In the genomic region with DNA sequence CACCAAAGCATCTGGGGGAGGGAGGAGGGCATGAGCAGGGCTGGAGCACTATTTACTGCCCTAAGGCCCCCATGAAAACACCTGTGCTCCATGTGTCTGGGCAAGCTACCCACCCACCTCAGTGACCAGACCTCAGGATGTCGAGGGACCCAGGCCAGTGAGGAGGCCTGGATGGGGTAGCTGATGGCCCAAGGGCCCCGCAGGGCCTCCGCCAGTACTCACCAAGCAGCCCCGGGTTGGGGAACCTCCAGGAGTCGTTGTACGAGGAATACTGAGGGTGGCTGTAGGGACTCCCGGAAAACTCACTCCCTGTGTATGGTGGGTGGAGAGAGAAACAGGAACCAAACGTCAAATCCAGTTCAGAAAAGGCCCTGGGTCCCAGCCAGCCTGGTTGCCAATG, we compare ENCODE assay signal across 21 cellular contexts.
DNase-seq lines count a peak whose midpoint lies in the region; ATAC-seq and TF ChIP-seq lines count a peak whose summit lies in the region.
"Had no signal": no experiment of that assay in that cellular context is flagged by ENCODE, and none has a peak within 500 bp of the region (broad histone marks: within the 10 kb centered on the region; RNA-seq: fewer than 3 reads in every experiment).

No MANE protein-coding gene starts in this region.

- ATAC-seq in Right ventricle myocardium inferior: no peak
- ATAC-seq in heart right ventricle: no peak
- ATAC-seq in activated B cell treated with CpG ODN at 0.5 μM for 24 hours (ENCODE audit: low read depth): no peak
- ATAC-seq in stimulated activated naive B cell treated with anti-CD40 and anti-IgM and Interleukin-4, amounts not matched to agents 10 μg/mL and 1 μg/mL and 100 μg/mL, for 72 hours (replicated peaks): no peak
- no peak for ATAC-seq in HG02642 (IDR thresholded peaks at IDR 0.05; ENCODE audit: poor library complexity, unreplicated experiment)
- ATAC-seq: A549 had no signal

- H3K4me1 Mint-ChIP-seq in activated B cell treated with CpG ODN at 0.5 μM for 24 hours: peaks cover 2% of the 10 kb centered on the region
- H3K4me1 Mint-ChIP-seq in neural crest cell: peaks cover 9% of the 10 kb centered on the region
- peaks cover 14 to 34% of the 10 kb centered on the region in 2 donors for H3K4me1 Mint-ChIP-seq in stimulated activated naive B cell treated with anti-CD40 and anti-IgM and Interleukin-4, amounts not matched to agents 10 μg/mL and 1 μg/mL and 100 μg/mL, for 72 hours
- H3K4me1 Mint-ChIP-seq: CD4-positive, alpha-beta memory T cell had no signal

- intact Hi-C loops in Right ventricle myocardium inferior (cut with DNase I): no loop called here
- intact Hi-C loops in heart right ventricle (cut with DNase I): loop anchor here in 1 of 10 donors (10.0 kb wide), 1 partner anchor 58 kb away; no protein-coding TSS in a partner anchor
- intact Hi-C loops in activated B cell treated with CpG ODN at 0.5 μM for 24 hours (cut with micrococcal nuclease): no loop called here

- CTCF ChIA-PET in activated B cell treated with CpG ODN at 0.5 μM for 24 hours (lab: Charles Lee): no interaction called here

- TF ChIP-seq CTCF in heart right ventricle (IDR thresholded peaks at IDR 0.05): no peak
- no peak for TF ChIP-seq CTCF in activated B cell treated with CpG ODN at 0.5 μM for 24 hours (IDR thresholded peaks at IDR 0.05)
- TF ChIP-seq CTCF in neural crest cell (conservative IDR thresholded peaks at IDR 0.05): no peak

- no peak overlapping the region for H3K27ac ChIP-seq in heart right ventricle
- H3K27ac ChIP-seq: A549 had no signal

- peaks cover 0 to 52% (median 28%) of the 10 kb centered on the region in 7 donors for H3K27me3 ChIP-seq in heart right ventricle

- H3K27me3 Mint-ChIP-seq in activated B cell treated with CpG ODN at 0.5 μM for 24 hours: no peaks in the 10 kb centered on the region
- H3K27me3 Mint-ChIP-seq in neural crest cell (ENCODE audit: low read depth): no peaks in the 10 kb centered on the region
- H3K27me3 Mint-ChIP-seq in stimulated activated naive B cell treated with anti-CD40 and anti-IgM and Interleukin-4, amounts not matched to agents 10 μg/mL and 1 μg/mL and 100 μg/mL, for 72 hours: no peaks in the 10 kb centered on the region

- H3K9me3 ChIP-seq in heart right ventricle: no peaks in the 10 kb centered on the region
- H3K9me3 ChIP-seq: A549, HAP-1 had no signal

- no peak overlapping the region for H3K4me3 Mint-ChIP-seq in activated B cell treated with CpG ODN at 0.5 μM for 24 hours
- H3K4me3 Mint-ChIP-seq in neural crest cell: no peak overlapping the region
- no peak overlapping the region for H3K4me3 Mint-ChIP-seq in stimulated activated naive B cell treated with anti-CD40 and anti-IgM and Interleukin-4, amounts not matched to agents 10 μg/mL and 1 μg/mL and 100 μg/mL, for 72 hours
- H3K4me3 Mint-ChIP-seq: CD4-positive, alpha-beta memory T cell; HFFc6 had no signal

- no peaks in the 10 kb centered on the region for H3K36me3 ChIP-seq in heart right ventricle
- H3K36me3 ChIP-seq: HAP-1 had no signal

- H3K4me1 ChIP-seq in heart right ventricle: no peaks in the 10 kb centered on the region
- H3K4me1 ChIP-seq: A549, HAP-1 had no signal

- DNase-seq in Right ventricle myocardium inferior (ENCODE audit: missing footprints): peak; percentile 14
- no peak for DNase-seq in heart right ventricle
- no peak for DNase-seq in activated B cell treated with CpG ODN at 0.5 μM for 24 hours
- DNase-seq in neural crest cell (ENCODE audit: low read depth, low spot score): no peak
- no peak for DNase-seq in stimulated activated naive B cell treated with anti-CD40 and anti-IgM and Interleukin-4, amounts not matched to agents 10 μg/mL and 1 μg/mL and 100 μg/mL, for 72 hours
- DNase-seq in stimulated activated CD4-positive, alpha-beta T cell treated with anti-CD3 and anti-CD28 coated beads, Interleukin-4, amount 100 ng/mL, for 24 hours: no peak
- DNase-seq: 8988T; ACHN; AML-193; C1 segment of cervical spinal cord; Calu3; CD4-positive, alpha-beta memory T cell; COR-L47; DMS53; DMS79 treated with DMSO at 0.1 percent for 48 hours; GF-D8; GOT3; HFFc6 had no signal

- H3K9me3 Mint-ChIP-seq in activated B cell treated with CpG ODN at 0.5 μM for 24 hours (no peaks in the 10 kb centered on the region), neural crest cell (no peaks in the 10 kb centered on the region)
- H3K9me3 Mint-ChIP-seq in stimulated activated naive B cell treated with anti-CD40 and anti-IgM and Interleukin-4, amounts not matched to agents 10 μg/mL and 1 μg/mL and 100 μg/mL, for 72 hours: no peaks in the 10 kb centered on the region
- H3K9me3 Mint-ChIP-seq: CD4-positive, alpha-beta memory T cell; HFFc6 had no signal

- no peak overlapping the region for H3K4me3 ChIP-seq in heart right ventricle
- H3K4me3 ChIP-seq: A549, HAP-1 had no signal

- peaks cover 57% of the 10 kb centered on the region for H3K36me3 Mint-ChIP-seq in activated B cell treated with CpG ODN at 0.5 μM for 24 hours (ENCODE audit: low read depth)
- H3K36me3 Mint-ChIP-seq in neural crest cell (ENCODE audit: low read depth): no peaks in the 10 kb centered on the region
- H3K36me3 Mint-ChIP-seq in stimulated activated naive B cell treated with anti-CD40 and anti-IgM and Interleukin-4, amounts not matched to agents 10 μg/mL and 1 μg/mL and 100 μg/mL, for 72 hours: peaks cover 35 to 57% of the 10 kb centered on the region in 2 donors
- H3K36me3 Mint-ChIP-seq: CD4-positive, alpha-beta memory T cell had no signal

- 80 to 83% methylated on average over 8 of the region's 8 CpGs for WGBS in heart right ventricle, 2 donors

- POLR2A ChIA-PET in activated B cell treated with CpG ODN at 0.5 μM for 24 hours (lab: Charles Lee): no interaction called here

- H3K27ac Mint-ChIP-seq in activated B cell treated with CpG ODN at 0.5 μM for 24 hours (peak overlapping the region; percentile 22), neural crest cell (ENCODE audit: unreplicated experiment) (peak overlapping the region; percentile 19)
- peak overlapping the region; percentile 75 for H3K27ac Mint-ChIP-seq in stimulated activated naive B cell treated with anti-CD40 and anti-IgM and Interleukin-4, amounts not matched to agents 10 μg/mL and 1 μg/mL and 100 μg/mL, for 72 hours
- H3K27ac Mint-ChIP-seq: CD4-positive, alpha-beta memory T cell; HFFc6 had no signal

Comparison
In these comparisons a context has a peak if more than half of its experiments do, and no peak if none do; other contexts are left out.
1. H3K27ac Mint-ChIP-seq: peak in every context shown above with its lines; median percentile 75 in stimulated activated naive B cell treated with anti-CD40 and anti-IgM and Interleukin-4, amounts not matched to agents 10 μg/mL and 1 μg/mL and 100 μg/mL, for 72 hours; 22 in activated B cell treated with CpG ODN at 0.5 μM for 24 hours; 19 in neural crest cell.